In the genomic region with DNA sequence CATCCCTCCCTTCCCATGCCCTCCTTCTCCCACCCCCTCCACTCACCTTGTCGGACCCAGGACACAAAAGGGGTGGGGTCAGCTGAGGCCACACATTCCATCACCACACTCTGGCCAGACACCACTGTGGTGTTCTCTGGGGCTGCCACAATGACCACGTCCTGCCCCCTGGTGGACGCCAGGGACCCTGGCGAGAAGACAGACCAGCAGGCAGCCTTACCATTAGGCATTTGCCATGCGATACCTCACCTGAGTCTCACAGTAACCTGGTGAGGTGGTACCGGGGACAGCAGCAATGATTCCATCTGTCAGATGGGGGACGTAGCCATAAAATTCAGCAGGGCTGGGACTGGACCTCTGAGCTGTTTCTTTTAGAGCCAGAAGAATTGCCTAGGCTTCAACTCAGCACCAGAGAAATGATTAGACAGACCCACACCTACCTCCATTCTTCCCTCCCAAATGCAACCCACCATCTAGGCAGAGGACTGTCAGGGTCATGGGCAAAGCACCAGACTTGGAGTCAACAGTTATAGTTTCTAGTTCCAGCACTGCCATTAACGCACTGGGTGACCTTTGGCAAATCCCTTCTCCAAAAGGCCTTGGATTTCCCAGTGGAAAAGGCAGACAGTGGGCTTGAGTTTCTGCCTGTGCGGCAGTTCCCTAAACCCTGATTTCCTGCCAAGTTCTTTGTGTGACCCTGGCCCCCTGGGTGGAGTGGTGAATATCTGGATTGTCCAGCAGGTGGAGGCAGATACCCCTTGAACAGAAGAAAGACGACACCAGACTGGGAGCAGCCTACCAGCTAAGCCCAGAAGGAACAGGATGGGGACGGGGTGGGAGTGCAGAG, we compare ENCODE assay signal across 8 cellular contexts. TPM values are rescaled to one million over a fixed set of nuclear protein-coding genes. Genes with fewer than 3 reads are reported as not detected.
DNase-seq lines count a peak whose midpoint lies in the region; ATAC-seq and TF ChIP-seq lines count a peak whose summit lies in the region.

No MANE protein-coding gene starts in this region.

- H3K36me3 Mint-ChIP-seq in activated CD8-positive, alpha-beta T cell treated with anti-CD3 and anti-CD28 coated beads, Interleukin-2, amount 10 ng/mL, durations not matched to agents 7 days and 5 days (ENCODE audit: low read depth) = no peaks in the 10 kb centered on the region
- H3K36me3 Mint-ChIP-seq in naive thymus-derived CD8-positive, alpha-beta T cell = no peaks in the 10 kb centered on the region

- H3K4me1 ChIP-seq in esophagus muscularis mucosa (peaks cover 3 to 14% (median 7%) of the 10 kb centered on the region in 4 donors), upper lobe of right lung (peaks cover 12% of the 10 kb centered on the region)

- H3K9me3 Mint-ChIP-seq in activated CD8-positive, alpha-beta T cell treated with anti-CD3 and anti-CD28 coated beads, Interleukin-2, amount 10 ng/mL, durations not matched to agents 7 days and 5 days (ENCODE audit: insufficient read depth) = no peaks in the 10 kb centered on the region
- no peaks in the 10 kb centered on the region for H3K9me3 Mint-ChIP-seq in naive thymus-derived CD8-positive, alpha-beta T cell

- intact Hi-C loops in esophagus muscularis mucosa (cut with DNase I) = no loop called here
- intact Hi-C loops in upper lobe of right lung (cut with DNase I) = no loop called here

- H3K9me3 ChIP-seq in esophagus muscularis mucosa = no peaks in the 10 kb centered on the region
- no peaks in the 10 kb centered on the region for H3K9me3 ChIP-seq in upper lobe of right lung

- no peak overlapping the region for H3K27ac Mint-ChIP-seq in activated CD8-positive, alpha-beta T cell treated with anti-CD3 and anti-CD28 coated beads, Interleukin-2, amount 10 ng/mL, durations not matched to agents 7 days and 5 days
- no peak overlapping the region for H3K27ac Mint-ChIP-seq in naive thymus-derived CD8-positive, alpha-beta T cell

- H3K4me3 ChIP-seq in esophagus muscularis mucosa (no peak overlapping the region), upper lobe of right lung (no peak overlapping the region)

- H3K4me1 Mint-ChIP-seq in activated CD8-positive, alpha-beta T cell treated with anti-CD3 and anti-CD28 coated beads, Interleukin-2, amount 10 ng/mL, durations not matched to agents 7 days and 5 days (ENCODE audit: low read depth) = peaks cover 6% of the 10 kb centered on the region
- H3K4me1 Mint-ChIP-seq in naive thymus-derived CD8-positive, alpha-beta T cell = peaks cover 2 to 13% (median 9%) of the 10 kb centered on the region in 4 donors

- DNase-seq in CMK (ENCODE audit: low read depth) = peak; percentile 58
- DNase-seq in HT1080 (ENCODE audit: low read depth) = peak; percentile 77
- peak; percentile 94 for DNase-seq in NCI-H82 (lab: John Stamatoyannopoulos, UW)
- peak; percentile 64 for DNase-seq in activated CD8-positive, alpha-beta T cell treated with anti-CD3 and anti-CD28 coated beads, Interleukin-2, amount 10 ng/mL, durations not matched to agents 7 days and 5 days
- DNase-seq in esophagus muscularis mucosa (ENCODE audit: extremely low spot score) = no peak
- DNase-seq in naive thymus-derived CD8-positive, alpha-beta T cell = peak in 6 of 10 donors; percentile 8 to 31 (median 26)
- peak; percentile 77 for DNase-seq in upper lobe of right lung

- H3K27me3 ChIP-seq in esophagus muscularis mucosa (peaks cover 0 to 44% (median 0%) of the 10 kb centered on the region in 4 donors), upper lobe of right lung (peaks cover 20% of the 10 kb centered on the region)

- WGBS in esophagus muscularis mucosa = 22% methylated on average over 8 of the region's 11 CpGs

- no peak for TF ChIP-seq EP300 in esophagus muscularis mucosa (IDR thresholded peaks at IDR 0.05)

- POLR2A ChIA-PET in activated CD8-positive, alpha-beta T cell treated with anti-CD3 and anti-CD28 coated beads, Interleukin-2, amount 10 ng/mL, durations not matched to agents 7 days and 5 days (lab: Charles Lee) = interaction anchor here (1.4 kb wide), 1 partner anchor 96 kb away, joined by 5 read pairs; a partner anchor contains a TSS
- POLR2A ChIA-PET in naive thymus-derived CD8-positive, alpha-beta T cell (lab: Charles Lee) = no interaction called here

- peak; percentile 35 to 64 (median 37) for TF ChIP-seq CTCF in esophagus muscularis mucosa (IDR thresholded peaks at IDR 0.05)
- TF ChIP-seq CTCF in upper lobe of right lung (IDR thresholded peaks at IDR 0.05) = peak; percentile 59

- no peak for TF ChIP-seq POLR2A in esophagus muscularis mucosa (IDR thresholded peaks at IDR 0.05; ENCODE audit: low read depth)

- CTCF ChIA-PET in activated CD8-positive, alpha-beta T cell treated with anti-CD3 and anti-CD28 coated beads, Interleukin-2, amount 10 ng/mL, durations not matched to agents 7 days and 5 days (lab: Charles Lee) = interaction anchor here (0.7 to 1.9 kb wide), 10 partner anchors 13 to 82 kb away, joined by 3 to 9 read pairs (median 4); no protein-coding TSS in a partner anchor

- no peak overlapping the region for H3K4me3 Mint-ChIP-seq in activated CD8-positive, alpha-beta T cell treated with anti-CD3 and anti-CD28 coated beads, Interleukin-2, amount 10 ng/mL, durations not matched to agents 7 days and 5 days
- H3K4me3 Mint-ChIP-seq in naive thymus-derived CD8-positive, alpha-beta T cell = no peak overlapping the region

- no peak overlapping the region for H3K27ac ChIP-seq in esophagus muscularis mucosa (replicated peaks in 1 of 4)
- no peak overlapping the region for H3K27ac ChIP-seq in upper lobe of right lung

- peaks cover 51% of the 10 kb centered on the region for H3K27me3 Mint-ChIP-seq in activated CD8-positive, alpha-beta T cell treated with anti-CD3 and anti-CD28 coated beads, Interleukin-2, amount 10 ng/mL, durations not matched to agents 7 days and 5 days (ENCODE audit: low read depth)
- H3K27me3 Mint-ChIP-seq in naive thymus-derived CD8-positive, alpha-beta T cell = peaks cover 21 to 66% (median 36%) of the 10 kb centered on the region in 5 donors

- H3K36me3 ChIP-seq in esophagus muscularis mucosa (no peaks in the 10 kb centered on the region), upper lobe of right lung (no peaks in the 10 kb centered on the region)

- ATAC-seq in activated CD8-positive, alpha-beta T cell treated with anti-CD3 and anti-CD28 coated beads, Interleukin-2, amount 10 ng/mL, durations not matched to agents 7 days and 5 days = peak; percentile 86
- ATAC-seq in naive thymus-derived CD8-positive, alpha-beta T cell = peak; percentile 63 to 70
- ATAC-seq in upper lobe of right lung = peak; percentile 82
- no peak for ATAC-seq in GM18909 (IDR thresholded peaks at IDR 0.05; ENCODE audit: poor library complexity, unreplicated experiment)

RNA-seq across cellular contexts. Expression of a gene that starts 21.8 kb away (rescaled TPM):
- total RNA-seq in HT1080 (2014; rRNA removed; shearing (Covaris generic)) = 0.07 and 0.10 TPM in 2 replicates
- polyA plus RNA-seq in HT1080 (2015; cell fraction: cytosol; rRNA removed) = 0.14 and 0.25 TPM in 2 replicates
- 0.88 and 1.4 TPM in 2 replicates for polyA plus RNA-seq in HT1080 (2015; cell fraction: nucleus; rRNA removed)
- total RNA-seq in activated CD8-positive, alpha-beta T cell treated with anti-CD3 and anti-CD28 coated beads, Interleukin-2, amount 10 ng/mL, durations not matched to agents 7 days and 5 days = under 1 TPM in 1 of 2 experiments, not detected in 1; 0.08 TPM
- total RNA-seq in esophagus muscularis mucosa = 1 to 10 TPM in 3 of 4 donors, under 1 TPM in 1; 0.52 to 2.8 (median 2.2) TPM
- total RNA-seq in naive thymus-derived CD8-positive, alpha-beta T cell = under 1 TPM; 0.08 to 0.14 TPM
- under 1 TPM in 1 of 3 donors, not detected in 2; 0.12 TPM for polyA plus RNA-seq in naive thymus-derived CD8-positive, alpha-beta T cell
- 0.38 TPM for total RNA-seq in upper lobe of right lung

RNA-seq across cellular contexts. Expression of a gene that starts 23.2 kb away (rescaled TPM):
- 0.19 TPM in 1 of 2 replicates, not detected in the other for total RNA-seq in HT1080 (2014; rRNA removed; shearing (Covaris generic))
- not detected in 2 replicates for polyA plus RNA-seq in HT1080 (2015; cell fraction: cytosol; rRNA removed)
- polyA plus RNA-seq in HT1080 (2015; cell fraction: nucleus; rRNA removed) = not detected in 2 replicates
- not detected for total RNA-seq in activated CD8-positive, alpha-beta T cell treated with anti-CD3 and anti-CD28 coated beads, Interleukin-2, amount 10 ng/mL, durations not matched to agents 7 days and 5 days
- under 1 TPM in 1 of 4 donors, not detected in 3; 0.17 TPM for total RNA-seq in esophagus muscularis mucosa
- total RNA-seq in naive thymus-derived CD8-positive, alpha-beta T cell = not detected
- polyA plus RNA-seq in naive thymus-derived CD8-positive, alpha-beta T cell = not detected
- total RNA-seq in upper lobe of right lung = not detected
